Comparison of ENCODE assay signal across 8 cellular contexts in the genomic region with DNA sequence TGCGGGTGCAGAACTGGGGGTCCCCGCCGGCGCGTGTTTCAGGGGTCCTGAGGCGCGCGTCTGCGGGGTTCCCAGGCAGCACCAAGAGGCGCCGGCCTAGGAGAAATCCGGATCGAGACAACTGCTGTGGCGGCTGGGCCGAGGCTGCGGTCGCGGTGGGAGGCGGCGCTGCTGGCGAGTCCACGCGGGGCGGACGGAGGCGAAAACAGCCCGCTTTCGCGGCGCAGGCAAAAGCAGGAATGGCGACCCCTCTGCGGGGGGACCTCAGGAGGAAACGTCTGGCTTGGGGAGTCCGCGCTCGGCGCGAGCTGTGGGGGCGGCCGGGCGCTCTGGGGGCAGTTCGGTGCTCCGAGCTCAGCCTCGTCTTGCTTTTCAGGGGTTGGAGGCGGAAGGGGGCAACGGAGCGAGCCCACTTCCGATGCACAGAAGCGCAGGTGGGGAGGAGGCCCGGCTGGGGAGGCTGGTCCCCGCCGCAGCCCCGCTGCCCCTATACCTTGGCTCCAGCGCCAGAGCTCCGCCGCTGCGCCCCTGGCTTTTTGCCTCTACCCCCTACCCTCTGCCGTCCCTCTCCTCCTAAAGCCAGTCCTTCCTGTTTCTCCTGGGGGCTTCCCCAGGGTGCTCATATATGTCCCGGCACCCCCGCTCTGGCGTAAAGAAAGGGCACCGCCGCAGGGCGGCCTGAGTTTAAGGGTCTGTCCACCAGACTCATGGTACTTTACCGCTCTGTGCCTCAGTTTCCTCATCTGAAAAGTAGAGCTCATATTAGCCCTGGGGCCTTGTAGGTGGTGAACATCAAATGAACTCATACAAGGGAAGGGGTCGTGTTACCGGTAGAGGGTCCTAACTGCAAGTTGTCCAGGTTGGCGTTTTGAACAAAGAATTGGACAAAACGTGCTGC.
DNase-seq lines count a peak whose midpoint lies in the region; ATAC-seq and TF ChIP-seq lines count a peak whose summit lies in the region.

No MANE protein-coding gene starts in this region.

- H3K9me3 Mint-ChIP-seq in Caco-2 (ENCODE audit: unreplicated experiment) (no peaks in the 10 kb centered on the region), progenitor cell of endocrine pancreas (ENCODE audit: low read depth) (no peaks in the 10 kb centered on the region)
- no peaks in the 10 kb centered on the region for H3K9me3 Mint-ChIP-seq in activated naive CD4-positive, alpha-beta T cell treated with anti-CD3 and anti-CD28 coated beads, Interleukin-2, amount 50 U/mL, for 72 hours

- POLR2A ChIA-PET in Caco-2 (lab: Charles Lee), result interaction anchor here (1.0 kb wide), 1 partner anchor 146 kb away, joined by 4 read pairs; the partner anchor contains the start of gene CEP192

- no peak for TF ChIP-seq CTCF in Caco-2 (IDR thresholded peaks at IDR 0.05; ENCODE audit: insufficient read depth in 1 of 2, low read depth in 1 of 2, low read length in 1 of 2, severe bottlenecking in 1 of 2, unreplicated experiment in 1 of 2)
- TF ChIP-seq CTCF in heart right ventricle (IDR thresholded peaks at IDR 0.05), result no peak
- TF ChIP-seq CTCF in progenitor cell of endocrine pancreas (IDR thresholded peaks at IDR 0.05; ENCODE audit: unreplicated experiment), result no peak

- WGBS in heart right ventricle, 2 donors, result 10 to 32% methylated on average over 64 to 69 of the region's 69 CpGs

- H3K4me1 ChIP-seq in Caco-2 (peaks cover 6% of the 10 kb centered on the region), heart right ventricle (peaks cover 0 to 22% (median 11%) of the 10 kb centered on the region in 9 donors)

- ATAC-seq in GM21515 (IDR thresholded peaks at IDR 0.05; ENCODE audit: unreplicated experiment) (peak; percentile 34), heart right ventricle (peak; percentile 37 to 71 (median 60)), HG03139 (IDR thresholded peaks at IDR 0.05; ENCODE audit: unreplicated experiment) (no peak)
- peak; percentile 14 to 52 for ATAC-seq in activated naive CD4-positive, alpha-beta T cell treated with anti-CD3 and anti-CD28 coated beads, Interleukin-2, amount 50 U/mL, for 72 hours

- H3K4me3 ChIP-seq in Caco-2 (ENCODE audit: low read depth, low read length) (peak overlapping the region; percentile 56), heart right ventricle (peak overlapping the region; percentile 54 to 78 (median 73))

- peak overlapping the region; percentile 56 to 81 (median 75) for H3K27ac ChIP-seq in heart right ventricle

- 0 out of 2 replicates have a peak, but pooled peaks cover 9% of the 10 kb centered on the region for H3K9me3 ChIP-seq in Caco-2
- peaks cover 0 to 5% (median 0%) of the 10 kb centered on the region in 11 donors for H3K9me3 ChIP-seq in heart right ventricle

- BruUV-seq in Caco-2 (replicated peaks; lab: Mats Ljungman, UMichigan), result no TSS peak

- CTCF ChIA-PET in Caco-2 (lab: Charles Lee), result interaction anchor here (1.4 to 1.8 kb wide), 2 partner anchors 22 to 24 kb away, joined by 4 to 7 read pairs; no protein-coding TSS in a partner anchor

- DNase-seq in Caco-2, result peak in 1 of 2 experiments; percentile 55
- DNase-seq in NOMO-1 treated with DMSO at 0.1 percent for 48 hours (lab: John Stamatoyannopoulos, UW; ENCODE audit: unreplicated experiment), result peak; percentile 29
- DNase-seq in activated naive CD4-positive, alpha-beta T cell treated with anti-CD3 and anti-CD28 coated beads, Interleukin-2, amount 50 U/mL, for 72 hours (ENCODE audit: low spot score in 2 of 2), result peak; percentile 33 to 68
- DNase-seq in heart right ventricle, result peak; percentile 36 to 55
- DNase-seq in progenitor cell of endocrine pancreas (ENCODE audit: low spot score, unreplicated experiment), result peak; percentile 30
- DNase-seq in NK-92 treated with Interleukin-12 subunit alpha and Interleukin-12 subunit beta, amount 100 ng/mL, for 24 hours (lab: John Stamatoyannopoulos, UW), result no peak

- no peaks in the 10 kb centered on the region for H3K27me3 Mint-ChIP-seq in Caco-2 (ENCODE audit: insufficient read depth, unreplicated experiment)
- H3K27me3 Mint-ChIP-seq in progenitor cell of endocrine pancreas, result peaks cover 46% of the 10 kb centered on the region

- H3K27me3 ChIP-seq in Caco-2 (replicated peaks; ENCODE audit: control insufficient read depth, insufficient read depth, low read length) (no peaks in the 10 kb centered on the region), heart right ventricle (peaks cover 0 to 18% (median 0%) of the 10 kb centered on the region in 7 donors)

- H3K4me1 Mint-ChIP-seq in Caco-2 (ENCODE audit: low read depth, unreplicated experiment) (peaks cover 7% of the 10 kb centered on the region), progenitor cell of endocrine pancreas (ENCODE audit: low read depth) (peaks cover 2% of the 10 kb centered on the region)

- peaks cover 8% of the 10 kb centered on the region for H3K36me3 Mint-ChIP-seq in Caco-2 (ENCODE audit: insufficient read depth, unreplicated experiment)
- peaks cover 10 to 28% of the 10 kb centered on the region in 2 donors for H3K36me3 Mint-ChIP-seq in activated naive CD4-positive, alpha-beta T cell treated with anti-CD3 and anti-CD28 coated beads, Interleukin-2, amount 50 U/mL, for 72 hours
- H3K36me3 Mint-ChIP-seq in progenitor cell of endocrine pancreas (ENCODE audit: insufficient read depth), result peaks cover 6% of the 10 kb centered on the region

- H3K36me3 ChIP-seq in Caco-2 (ENCODE audit: control insufficient read depth, insufficient read depth, low read length) (no peaks in the 10 kb centered on the region), heart right ventricle (no peaks in the 10 kb centered on the region)

- intact Hi-C loops in Caco-2 (cut with micrococcal nuclease; ENCODE audit: unreplicated experiment) (no loop called here), heart right ventricle (cut with DNase I) (no loop called here)

- peak overlapping the region; percentile 98 for H3K4me3 Mint-ChIP-seq in Caco-2 (ENCODE audit: unreplicated experiment)
- peak overlapping the region; percentile 69 for H3K4me3 Mint-ChIP-seq in progenitor cell of endocrine pancreas (ENCODE audit: low read depth)

- H3K27ac Mint-ChIP-seq in Caco-2 (ENCODE audit: unreplicated experiment) (peak overlapping the region; percentile 72), progenitor cell of endocrine pancreas (no peak overlapping the region)
- peak overlapping the region; percentile 87 to 93 for H3K27ac Mint-ChIP-seq in activated naive CD4-positive, alpha-beta T cell treated with anti-CD3 and anti-CD28 coated beads, Interleukin-2, amount 50 U/mL, for 72 hours
